In the genomic region with DNA sequence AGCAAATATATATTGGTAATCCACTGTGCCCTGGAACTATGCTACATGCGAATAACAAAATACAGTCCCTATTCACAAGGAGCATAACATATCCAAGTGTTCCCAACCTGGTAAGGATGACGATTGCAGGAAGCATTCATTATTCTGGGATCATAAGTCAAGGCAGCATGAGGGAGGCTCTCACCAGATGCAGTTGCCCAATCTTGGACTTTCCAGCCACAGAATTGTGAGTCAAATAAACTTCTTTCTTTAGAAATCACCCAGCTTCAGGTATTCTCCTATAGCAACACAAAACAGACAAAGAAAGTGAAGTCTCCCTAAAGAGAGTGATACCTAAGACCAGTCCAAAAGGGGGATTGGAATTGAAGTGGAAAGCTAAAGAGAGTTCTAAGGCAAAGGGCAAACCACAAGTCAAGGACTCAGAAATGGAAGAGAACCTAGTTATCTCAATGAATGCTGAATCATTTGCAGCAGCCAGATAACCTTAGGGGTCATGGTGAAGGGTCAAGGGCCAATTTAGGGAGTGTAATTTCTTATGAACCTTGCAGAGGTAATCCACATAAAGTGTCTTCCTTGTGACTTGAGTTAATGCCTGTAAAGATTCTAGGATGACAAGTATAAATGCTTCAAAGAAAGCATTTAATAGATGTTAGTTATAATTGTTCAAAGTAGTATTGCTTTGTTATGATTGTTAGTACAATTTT, we compare ENCODE assay signal across 28 cellular contexts.
A peak's percentile ranks its signal among the peaks of the same experiment; 100 is the strongest.
DNase-seq lines count a peak whose midpoint lies in the region; ATAC-seq and TF ChIP-seq lines count a peak whose summit lies in the region.
"Had no signal": no experiment of that assay in that cellular context is flagged by ENCODE, and none has a peak within 500 bp of the region (broad histone marks: within the 10 kb centered on the region; RNA-seq: fewer than 3 reads in every experiment).

No MANE protein-coding gene starts in this region.

- peak; percentile 59 for DNase-seq in ELR (ENCODE audit: low read depth)
- DNase-seq in RWPE2 (ENCODE audit: low spot score), result no peak
- DNase-seq in choroid plexus epithelial cell (ENCODE audit: low read depth), result peak; percentile 14
- DNase-seq in glomerular visceral epithelial cell (ENCODE audit: extremely low spot score), result peak; percentile 31
- no peak for DNase-seq in NCI-H510A (lab: John Stamatoyannopoulos, UW)
- DNase-seq in dorsolateral prefrontal cortex, result no peak
- DNase-seq in activated effector memory CD4-positive, alpha-beta T cell treated with Interleukin-2 at 50 U/mL for 16 hours, result no peak
- DNase-seq: activated CD4-positive, alpha-beta T cell treated with anti-CD3 and anti-CD28 coated beads for 4 hours; anterior cingulate cortex; Caco-2; DMS53; glutamatergic neuron; left ventricle myocardium inferior; naive B cell; NCI-H1105 treated with DMSO at 0.1 percent for 48 hours; NCI-H1930; NCI-H2171 treated with DMSO at 0.1 percent for 48 hours; NCI-H526; posterior cingulate gyrus; right cardiac atrium; stimulated activated CD4-positive, alpha-beta T cell treated with anti-CD3 and anti-CD28 coated beads, Interleukin-12 subunit alpha, Interleukin-12 subunit beta, amount 100 ng/mL, for 4 hours; stimulated activated CD4-positive, alpha-beta T cell treated with anti-CD3 and anti-CD28 coated beads, Interleukin-2, amount 100 ng/mL, for 48 hours; stimulated activated naive CD8-positive, alpha-beta T cell treated with anti-CD3 and anti-CD28 coated beads, Interleukin-15, amount 100 ng/mL, for 72 hours; T-helper 17 cell had no signal

- intact Hi-C loops in dorsolateral prefrontal cortex (cut with DNase I), result no loop called here

- H3K27ac ChIP-seq in RWPE2 (ENCODE audit: poor library complexity, severe bottlenecking) (no peak overlapping the region), dorsolateral prefrontal cortex (no peak overlapping the region)
- H3K27ac ChIP-seq: esophagus muscularis mucosa, left ventricle myocardium inferior, thoracic aorta had no signal

- no peaks in the 10 kb centered on the region for H3K36me3 ChIP-seq in RWPE2 (ENCODE audit: low read depth)
- H3K36me3 ChIP-seq: esophagus muscularis mucosa, left ventricle myocardium inferior, thoracic aorta had no signal

- H3K27me3 ChIP-seq in RWPE2 (ENCODE audit: insufficient read depth, poor library complexity, severe bottlenecking) (no peaks in the 10 kb centered on the region), dorsolateral prefrontal cortex (no peaks in the 10 kb centered on the region)
- H3K27me3 ChIP-seq: esophagus muscularis mucosa had no signal

- H3K4me1 ChIP-seq in RWPE2 (ENCODE audit: insufficient read depth, poor library complexity, severe bottlenecking), result no peaks in the 10 kb centered on the region
- H3K4me1 ChIP-seq: esophagus muscularis mucosa, left ventricle myocardium inferior had no signal

- H3K4me3 ChIP-seq in RWPE2 (ENCODE audit: severe bottlenecking) (no peak overlapping the region), choroid plexus epithelial cell (ENCODE audit: low read depth, low read length) (no peak overlapping the region), dorsolateral prefrontal cortex (no peak overlapping the region)
- H3K4me3 ChIP-seq: esophagus muscularis mucosa, left ventricle myocardium inferior, thoracic aorta had no signal

- TF ChIP-seq CTCF in RWPE2 (IDR thresholded peaks at IDR 0.05; ENCODE audit: poor library complexity, severe bottlenecking) (no peak), choroid plexus epithelial cell (conservative IDR thresholded peaks at IDR 0.05; ENCODE audit: low read depth, low read length) (no peak), dorsolateral prefrontal cortex (IDR thresholded peaks at IDR 0.05 in 54 of 56, conservative IDR thresholded peaks at IDR 0.05 in 2 of 56; ENCODE audit: low read depth in 1 of 56, partially characterized antibody in 56 of 56) (no peak)

- peak; percentile 23; the same call in 1 of the 3 replicates for ATAC-seq in RWPE2 (ENCODE audit: low read depth)
- ATAC-seq in HG03521 (IDR thresholded peaks at IDR 0.05; ENCODE audit: unreplicated experiment), result no peak
- ATAC-seq: right cardiac atrium; Right ventricle myocardium inferior; stimulated activated naive CD8-positive, alpha-beta T cell treated with anti-CD3 and anti-CD28 coated beads, Interleukin-15, amount 100 ng/mL, for 72 hours; T-helper 17 cell had no signal

- H3K9me3 ChIP-seq in RWPE2 (ENCODE audit: severe bottlenecking), result no peaks in the 10 kb centered on the region
- H3K9me3 ChIP-seq: Caco-2, esophagus muscularis mucosa, left ventricle myocardium inferior, thoracic aorta had no signal

Comparison
In these comparisons a context has a peak if more than half of its experiments do, and no peak if none do; other contexts are left out.
1. DNase-seq: peak in ELR (single experiment), choroid plexus epithelial cell (single experiment) and glomerular visceral epithelial cell (single experiment); none in RWPE2 (single experiment), NCI-H510A (single experiment), dorsolateral prefrontal cortex (0 of 10) and activated effector memory CD4-positive, alpha-beta T cell treated with Interleukin-2 at 50 U/mL for 16 hours (single experiment).